Comparison of ENCODE assay signal across 1 cellular context in the genomic region with DNA sequence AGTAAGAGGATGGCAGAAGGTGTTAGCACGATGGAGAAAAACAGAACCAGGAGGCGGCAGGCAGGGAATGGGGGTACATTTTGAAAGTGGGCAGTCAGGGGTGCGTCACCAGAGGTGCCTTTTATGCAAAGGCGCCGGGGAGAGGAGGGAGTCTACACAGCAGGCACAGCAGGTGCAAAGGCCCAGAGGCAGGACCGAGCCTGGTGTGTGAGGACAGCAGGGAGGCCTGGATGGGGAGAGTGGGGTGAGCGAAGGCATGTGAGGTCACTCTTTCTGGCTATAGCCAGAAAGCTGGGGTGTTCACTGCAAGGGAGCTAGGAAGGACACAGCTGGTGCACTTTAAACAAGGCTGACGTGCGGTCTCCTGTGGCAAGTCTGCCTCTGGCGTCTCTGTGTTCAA.
TF ChIP-seq lines count a peak whose summit lies in the region.

No MANE protein-coding gene starts in this region.

TF ChIP-seq in H1, 55 proteins besides CTCF, POLR2A, EP300 and RAD21:
- TF ChIP-seq NANOG (IDR thresholded peaks at IDR 0.05; ENCODE audit: insufficient read depth, low read depth, low read length, poor library complexity, severe bottlenecking) (no peak), RXRA (IDR thresholded peaks at IDR 0.05; ENCODE audit: insufficient read depth, low read depth, low read length) (no peak), BCL11A (IDR thresholded peaks at IDR 0.05; ENCODE audit: low read depth in 2 of 2, low read length in 2 of 2) (no peak), PHF8 (conservative IDR thresholded peaks at IDR 0.05; ENCODE audit: low read depth, low read length) (no peak), CREB1 (IDR thresholded peaks at IDR 0.05) (no peak), CBX8 (IDR thresholded peaks at IDR 0.05; ENCODE audit: borderline replicate concordance, low read depth, low read length) (no peak), ATF2 (IDR thresholded peaks at IDR 0.05; ENCODE audit: low read length) (no peak), RBBP5 (IDR thresholded peaks at IDR 0.05; ENCODE audit: borderline replicate concordance, low read depth, low read length) (no peak), SUZ12 (IDR thresholded peaks at IDR 0.05; ENCODE audit: low read length) (no peak), TBP (IDR thresholded peaks at IDR 0.05; ENCODE audit: low read depth, low read length) (no peak), SIX5 (IDR thresholded peaks at IDR 0.05; ENCODE audit: low read depth, low read length) (no peak), HDAC2 (IDR thresholded peaks at IDR 0.05; ENCODE audit: borderline replicate concordance in 1 of 2, low read depth in 2 of 2, low read length in 2 of 2) (no peak), TAF1 (IDR thresholded peaks at IDR 0.05; ENCODE audit: low read depth, low read length) (no peak), CEBPB (IDR thresholded peaks at IDR 0.05; ENCODE audit: low read depth, low read length) (no peak), SIN3A (conservative IDR thresholded peaks at IDR 0.05 in 1 of 2, IDR thresholded peaks at IDR 0.05 in 1 of 2; ENCODE audit: low read depth in 1 of 2, low read length in 2 of 2) (no peak), SAP30 (IDR thresholded peaks at IDR 0.05; ENCODE audit: insufficient read depth, insufficient replicate concordance, low read length) (no peak), KDM1A (IDR thresholded peaks at IDR 0.05; ENCODE audit: borderline replicate concordance, low read length) (no peak)
- TF ChIP-seq, protein P1, sequence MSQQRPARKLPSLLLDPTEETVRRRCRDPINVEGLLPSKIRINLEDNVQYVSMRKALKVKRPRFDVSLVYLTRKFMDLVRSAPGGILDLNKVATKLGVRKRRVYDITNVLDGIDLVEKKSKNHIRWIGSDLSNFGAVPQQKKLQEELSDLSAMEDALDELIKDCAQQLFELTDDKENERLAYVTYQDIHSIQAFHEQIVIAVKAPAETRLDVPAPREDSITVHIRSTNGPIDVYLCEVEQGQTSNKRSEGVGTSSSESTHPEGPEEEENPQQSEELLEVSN (IDR thresholded peaks at IDR 0.05), result no peak
TF ChIP-seq in H1: peak in this region for 0.
